ENCODE assay signal across 2 cellular contexts in genomic region chr2:63695583-63695982, GRCh38.
TF ChIP-seq lines count a peak whose summit lies in the region.

No MANE protein-coding gene starts in this region.

TF ChIP-seq in liver, 16 proteins besides CTCF, POLR2A, EP300 and RAD21:
- TF ChIP-seq ZBTB33 (IDR thresholded peaks at IDR 0.05) (peak; percentile 73), NR2F2 (IDR thresholded peaks at IDR 0.05) (no peak), RXRA (IDR thresholded peaks at IDR 0.05) (peak; percentile 96 to 97), JUND (IDR thresholded peaks at IDR 0.05) (peak in 1 of 2 donors; percentile 8), ATF3 (IDR thresholded peaks at IDR 0.05) (no peak), YY1 (IDR thresholded peaks at IDR 0.05) (peak; percentile 64), EGR1 (IDR thresholded peaks at IDR 0.05; ENCODE audit: low read depth in 2 of 2) (no peak), MAX (IDR thresholded peaks at IDR 0.05) (peak; percentile 63), SP1 (IDR thresholded peaks at IDR 0.05) (peak; percentile 71), GABPA (IDR thresholded peaks at IDR 0.05 in 1 of 2, conservative IDR thresholded peaks at IDR 0.05 in 1 of 2) (no peak), HNF4A (conservative IDR thresholded peaks at IDR 0.05) (peak; percentile 80 to 82), HNF4G (IDR thresholded peaks at IDR 0.05) (peak; percentile 63), FOXA1 (IDR thresholded peaks at IDR 0.05) (no peak), REST (IDR thresholded peaks at IDR 0.05) (no peak), FOXA2 (IDR thresholded peaks at IDR 0.05) (no peak), TAF1 (conservative IDR thresholded peaks at IDR 0.05) (no peak)

TF ChIP-seq in HepG2, 621 proteins besides CTCF, POLR2A, EP300 and RAD21 (continued from another document):
- no peak for TF ChIP-seq ZNF280D (CRISPR knock-in tag; IDR thresholded peaks at IDR 0.05)
- TF ChIP-seq EEA1 (CRISPR knock-in tag; IDR thresholded peaks at IDR 0.05; ENCODE audit: borderline replicate concordance) = no peak
- no peak for TF ChIP-seq MAFK (conservative IDR thresholded peaks at IDR 0.05 in 1 of 2, IDR thresholded peaks at IDR 0.05 in 1 of 2; ENCODE audit: low read length in 2 of 2)
- TF ChIP-seq ZNF180 (CRISPR knock-in tag; IDR thresholded peaks at IDR 0.05; ENCODE audit: borderline replicate concordance, low read depth) = no peak
- TF ChIP-seq ZNF318 (CRISPR knock-in tag; IDR thresholded peaks at IDR 0.05) = no peak
- no peak for TF ChIP-seq ZNF616 (CRISPR knock-in tag; IDR thresholded peaks at IDR 0.05; ENCODE audit: low read depth)
- TF ChIP-seq FOXO4 (CRISPR knock-in tag; conservative IDR thresholded peaks at IDR 0.05) = no peak
- no peak for TF ChIP-seq ZNF333 (CRISPR knock-in tag; IDR thresholded peaks at IDR 0.05; ENCODE audit: borderline replicate concordance)
- no peak for TF ChIP-seq CENPT (CRISPR knock-in tag; IDR thresholded peaks at IDR 0.05; ENCODE audit: low read depth)
- TF ChIP-seq IKZF1 (IDR thresholded peaks at IDR 0.05) = no peak
- no peak for TF ChIP-seq ZNF652 (CRISPR knock-in tag; IDR thresholded peaks at IDR 0.05; ENCODE audit: borderline replicate concordance, low read depth)
- TF ChIP-seq KLF9 (CRISPR knock-in tag; IDR thresholded peaks at IDR 0.05; ENCODE audit: low read depth) = no peak
- no peak for TF ChIP-seq ZBTB8A (CRISPR knock-in tag; IDR thresholded peaks at IDR 0.05; ENCODE audit: borderline replicate concordance, low read depth)
- no peak for TF ChIP-seq SP140L (CRISPR knock-in tag; IDR thresholded peaks at IDR 0.05; ENCODE audit: borderline replicate concordance)
- TF ChIP-seq THAP8 (CRISPR knock-in tag; IDR thresholded peaks at IDR 0.05; ENCODE audit: borderline replicate concordance) = no peak
